Comparison of ENCODE assay signal across 9 cellular contexts in the genomic region with DNA sequence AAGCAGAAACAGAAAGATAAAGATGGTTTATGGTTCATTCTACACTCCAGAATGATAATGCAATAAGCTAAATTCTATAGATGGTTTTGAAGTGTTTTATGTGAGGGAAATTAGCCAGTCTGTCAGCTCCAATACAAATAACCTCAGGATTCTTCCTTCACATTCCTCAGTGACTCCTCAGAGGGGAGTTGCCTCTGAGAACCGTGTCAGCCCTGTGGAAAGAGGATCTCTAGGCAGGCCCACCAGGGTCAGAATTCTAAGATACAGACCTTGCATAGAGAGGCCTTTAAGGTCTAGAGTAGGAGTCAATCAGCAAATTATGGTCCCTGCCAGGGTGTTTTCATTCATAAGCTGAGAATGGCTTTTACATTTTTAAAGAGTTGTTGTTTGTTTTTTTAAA. TPM values are rescaled to one million over a fixed set of nuclear protein-coding genes. Genes with fewer than 3 reads are reported as not detected.
DNase-seq lines count a peak whose midpoint lies in the region; ATAC-seq and TF ChIP-seq lines count a peak whose summit lies in the region.
"Had no signal": no experiment of that assay in that cellular context is flagged by ENCODE, and none has a peak within 500 bp of the region (broad histone marks: within the 10 kb centered on the region; RNA-seq: fewer than 3 reads in every experiment).

No MANE protein-coding gene starts in this region.

- H3K27me3 ChIP-seq in GM23338 (ENCODE audit: insufficient read depth) = no peaks in the 10 kb centered on the region
- no peaks in the 10 kb centered on the region for H3K27me3 ChIP-seq in ascending aorta
- no peaks in the 10 kb centered on the region for H3K27me3 ChIP-seq in hepatocyte
- no peaks in the 10 kb centered on the region for H3K27me3 ChIP-seq in skeletal muscle tissue (ENCODE audit: control insufficient read depth in 3 of 3, insufficient read depth in 3 of 3, low read length in 3 of 3)

- H3K9ac ChIP-seq in skeletal muscle tissue (ENCODE audit: low read depth in 1 of 3, low read length in 3 of 3) = peak overlapping the region in 2 of 3 donors; percentile 18 to 43

- peaks cover 6% of the 10 kb centered on the region for H3K27me3 Mint-ChIP-seq in GM23338 (ENCODE audit: insufficient read depth, low read depth, poor library complexity)

- no peak overlapping the region for H3K4me3 Mint-ChIP-seq in GM23338

- no peaks in the 10 kb centered on the region for H3K9me2 ChIP-seq in GM23338 (ENCODE audit: insufficient read depth)
- H3K9me2 ChIP-seq in hepatocyte (replicated peaks; ENCODE audit: insufficient read depth) = no peaks in the 10 kb centered on the region

- H3K9me3 Mint-ChIP-seq in GM23338 = no peaks in the 10 kb centered on the region

- ATAC-seq in GM23338 = peak; percentile 11; the same call in 1 of the 3 replicates
- no peak for ATAC-seq in HG02798 (IDR thresholded peaks at IDR 0.05; ENCODE audit: poor library complexity, unreplicated experiment)
- ATAC-seq in GM19035 (IDR thresholded peaks at IDR 0.05; ENCODE audit: unreplicated experiment) = no peak
- ATAC-seq in GM21737 (IDR thresholded peaks at IDR 0.05; ENCODE audit: unreplicated experiment) = no peak

- H3K4me1 Mint-ChIP-seq in GM23338 = peaks cover 47% of the 10 kb centered on the region

- no peak for TF ChIP-seq CTCF in GM23338 (conservative IDR thresholded peaks at IDR 0.05; ENCODE audit: low read depth in 2 of 2)
- TF ChIP-seq CTCF in ascending aorta (IDR thresholded peaks at IDR 0.05) = no peak
- TF ChIP-seq CTCF in hepatocyte (IDR thresholded peaks at IDR 0.05; ENCODE audit: poor library complexity) = no peak

- intact Hi-C loops in ascending aorta (cut with DNase I) = no loop called here

- WGBS in hepatocyte (ENCODE audit: low lambda C conversion rate, missing lambda C conversion rate) = 0% methylated on average over 1 of the region's 1 CpG

- H3K4me1 ChIP-seq in GM23338 (ENCODE audit: insufficient read depth) (peaks cover 42% of the 10 kb centered on the region), ascending aorta (peaks cover 31 to 90% of the 10 kb centered on the region in 2 donors), hepatocyte (ENCODE audit: insufficient read depth) (peaks cover 45% of the 10 kb centered on the region), skeletal muscle tissue (ENCODE audit: control insufficient read depth in 3 of 3, insufficient read depth in 3 of 3, low read length in 3 of 3) (peaks cover 76 to 81% (median 79%) of the 10 kb centered on the region in 3 donors)

- DNase-seq in GM23338 (ENCODE audit: low spot score) = peak; percentile 22
- no peak for DNase-seq in ascending aorta (ENCODE audit: low spot score in 2 of 2)
- peak; percentile 29 for DNase-seq in hepatocyte (ENCODE audit: low spot score)
- DNase-seq in activated T-cell treated with anti-CD3 and anti-CD28 coated beads, Interleukin-2, amount 50 U/mL, for 1 hour = no peak
- DNase-seq: activated CD4-positive, alpha-beta T cell treated with anti-CD3 and anti-CD28 coated beads, Interleukin-2, amount 50 U/mL, for 1 hour had no signal

- H2AFZ ChIP-seq in GM23338 (no peak overlapping the region), hepatocyte (no peak overlapping the region)

- H3K4me2 ChIP-seq in GM23338 (no peak overlapping the region), hepatocyte (no peak overlapping the region)

- H3K4me3 ChIP-seq in GM23338 (no peak overlapping the region), ascending aorta (no peak overlapping the region), hepatocyte (no peak overlapping the region), skeletal muscle tissue (ENCODE audit: low read length in 3 of 3) (no peak overlapping the region)

- H3K27ac Mint-ChIP-seq in GM23338 = no peak overlapping the region

- H3K79me2 ChIP-seq in GM23338 (replicated peaks; ENCODE audit: insufficient read depth) (no peaks in the 10 kb centered on the region), hepatocyte (peaks cover 51% of the 10 kb centered on the region)

- no peaks in the 10 kb centered on the region for H3F3A ChIP-seq in GM23338 (replicated peaks; ENCODE audit: low read depth)

- H3K36me3 Mint-ChIP-seq in GM23338 (ENCODE audit: low read depth) = no peaks in the 10 kb centered on the region

- no peaks in the 10 kb centered on the region for H3K36me3 ChIP-seq in GM23338 (ENCODE audit: insufficient read depth)
- H3K36me3 ChIP-seq in ascending aorta = peaks cover 0 to 3% of the 10 kb centered on the region in 2 donors
- no peaks in the 10 kb centered on the region for H3K36me3 ChIP-seq in hepatocyte (replicated peaks; ENCODE audit: insufficient read depth, low read depth)
- no peaks in the 10 kb centered on the region for H3K36me3 ChIP-seq in skeletal muscle tissue (ENCODE audit: control insufficient read depth in 3 of 3, insufficient read depth in 3 of 3, low read length in 3 of 3)

- H4K20me1 ChIP-seq in GM23338 (replicated peaks; ENCODE audit: insufficient read depth) (0 out of 2 replicates have a peak, but pooled peaks cover 2% of the 10 kb centered on the region), hepatocyte (ENCODE audit: insufficient read depth, poor library complexity, severe bottlenecking) (no peaks in the 10 kb centered on the region)

- H3K27ac ChIP-seq in GM23338 (ENCODE audit: low read depth) (no peak overlapping the region), ascending aorta (peak overlapping the region; percentile 94 to 95), hepatocyte (peak overlapping the region; percentile 91), skeletal muscle tissue (ENCODE audit: low read depth, low read length) (peak overlapping the region; percentile 99)

- H3K9me3 ChIP-seq in ascending aorta (no peaks in the 10 kb centered on the region), hepatocyte (ENCODE audit: low read depth) (no peaks in the 10 kb centered on the region), skeletal muscle tissue (ENCODE audit: control insufficient read depth in 3 of 3, low read length in 3 of 3) (no peaks in the 10 kb centered on the region)

TF ChIP-seq in GM23338, 12 proteins besides CTCF, POLR2A, EP300 and RAD21 (continues in another document):
- TF ChIP-seq, protein P1, sequence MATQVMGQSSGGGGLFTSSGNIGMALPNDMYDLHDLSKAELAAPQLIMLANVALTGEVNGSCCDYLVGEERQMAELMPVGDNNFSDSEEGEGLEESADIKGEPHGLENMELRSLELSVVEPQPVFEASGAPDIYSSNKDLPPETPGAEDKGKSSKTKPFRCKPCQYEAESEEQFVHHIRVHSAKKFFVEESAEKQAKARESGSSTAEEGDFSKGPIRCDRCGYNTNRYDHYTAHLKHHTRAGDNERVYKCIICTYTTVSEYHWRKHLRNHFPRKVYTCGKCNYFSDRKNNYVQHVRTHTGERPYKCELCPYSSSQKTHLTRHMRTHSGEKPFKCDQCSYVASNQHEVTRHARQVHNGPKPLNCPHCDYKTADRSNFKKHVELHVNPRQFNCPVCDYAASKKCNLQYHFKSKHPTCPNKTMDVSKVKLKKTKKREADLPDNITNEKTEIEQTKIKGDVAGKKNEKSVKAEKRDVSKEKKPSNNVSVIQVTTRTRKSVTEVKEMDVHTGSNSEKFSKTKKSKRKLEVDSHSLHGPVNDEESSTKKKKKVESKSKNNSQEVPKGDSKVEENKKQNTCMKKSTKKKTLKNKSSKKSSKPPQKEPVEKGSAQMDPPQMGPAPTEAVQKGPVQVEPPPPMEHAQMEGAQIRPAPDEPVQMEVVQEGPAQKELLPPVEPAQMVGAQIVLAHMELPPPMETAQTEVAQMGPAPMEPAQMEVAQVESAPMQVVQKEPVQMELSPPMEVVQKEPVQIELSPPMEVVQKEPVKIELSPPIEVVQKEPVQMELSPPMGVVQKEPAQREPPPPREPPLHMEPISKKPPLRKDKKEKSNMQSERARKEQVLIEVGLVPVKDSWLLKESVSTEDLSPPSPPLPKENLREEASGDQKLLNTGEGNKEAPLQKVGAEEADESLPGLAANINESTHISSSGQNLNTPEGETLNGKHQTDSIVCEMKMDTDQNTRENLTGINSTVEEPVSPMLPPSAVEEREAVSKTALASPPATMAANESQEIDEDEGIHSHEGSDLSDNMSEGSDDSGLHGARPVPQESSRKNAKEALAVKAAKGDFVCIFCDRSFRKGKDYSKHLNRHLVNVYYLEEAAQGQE (IDR thresholded peaks at IDR 0.05; ENCODE audit: unreplicated experiment) = no peak
- TF ChIP-seq ZNF114 (CRISPR knock-in tag; IDR thresholded peaks at IDR 0.05) (no peak), ZNF331 (CRISPR knock-in tag; IDR thresholded peaks at IDR 0.05; ENCODE audit: low read depth) (no peak), JUNB (IDR thresholded peaks at IDR 0.05; ENCODE audit: unreplicated experiment) (no peak), CREB1 (CRISPR knock-in tag; IDR thresholded peaks at IDR 0.05; ENCODE audit: low read depth) (no peak), NANOG (IDR thresholded peaks at IDR 0.05; ENCODE audit: borderline replicate concordance) (no peak)

RNA-seq across cellular contexts. Expression of gene RUSC2, which starts 26.6 kb away (rescaled TPM):
- 5.6 and 8.2 TPM in 2 replicates for total RNA-seq in GM23338 (2014; rRNA removed; shearing (Covaris generic))
- polyA plus RNA-seq in GM23338 (2016; fragmentation: Nextera tagmentation; extraction: Ambion mirVana) = 2.8 and 3.0 TPM in 2 replicates
- total RNA-seq in ascending aorta = 116 TPM
- 12.6 and 17.7 TPM in 2 replicates for total RNA-seq in hepatocyte
- 16.6 and 17.5 TPM in 2 replicates for polyA plus RNA-seq in hepatocyte
- 29.2 TPM for total RNA-seq in skeletal muscle tissue

Comparison
In these comparisons a context has a peak if more than half of its experiments do, and no peak if none do; other contexts are left out.
1. DNase-seq: peak in GM23338 (single experiment) and hepatocyte (single experiment); none in ascending aorta (0 of 2) and activated T-cell treated with anti-CD3 and anti-CD28 coated beads, Interleukin-2, amount 50 U/mL, for 1 hour (single experiment).